ENCODE assay signal across 8 cellular contexts in the genomic region with DNA sequence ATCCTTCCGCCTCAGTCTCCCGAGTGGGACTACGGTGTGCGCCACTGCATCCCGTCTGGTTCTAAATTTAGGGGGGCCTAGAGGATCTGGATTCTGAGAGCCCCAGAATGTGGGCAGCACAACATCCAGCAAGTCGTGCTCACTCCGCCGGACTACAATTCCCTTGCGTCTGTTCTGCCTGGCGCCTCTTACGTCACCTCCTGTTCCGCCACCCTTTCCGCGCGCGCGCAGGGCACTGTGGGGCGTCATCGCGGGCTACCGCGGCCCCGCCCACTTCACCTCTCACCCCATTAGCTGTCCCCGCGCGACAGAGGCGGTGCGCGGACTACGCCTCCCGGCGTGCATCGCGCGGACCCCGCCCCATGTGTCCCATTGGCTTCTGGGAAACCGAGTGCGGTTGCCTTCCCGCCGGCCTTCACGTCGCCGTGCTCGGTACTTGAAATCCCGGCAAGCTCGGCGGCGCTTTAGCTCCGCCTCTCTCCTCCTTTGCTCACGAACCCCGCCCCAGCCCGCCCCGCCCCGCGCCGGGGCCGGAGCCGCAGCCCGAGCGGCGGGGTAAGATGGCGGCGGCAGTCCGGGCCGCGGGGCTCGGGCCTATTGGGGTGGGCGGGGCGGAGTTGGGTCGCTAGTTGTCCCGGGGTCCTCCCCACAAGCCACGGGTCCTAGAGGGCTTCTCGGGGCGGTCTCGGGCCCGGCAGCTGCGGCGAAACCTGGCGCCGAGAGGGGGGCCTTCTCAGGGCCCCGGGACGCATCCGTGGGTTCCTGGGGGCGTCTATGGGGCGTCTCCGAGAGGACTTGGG. TPM values are rescaled to one million over a fixed set of nuclear protein-coding genes. Genes with fewer than 3 reads are reported as not detected.
DNase-seq lines count a peak whose midpoint lies in the region; ATAC-seq and TF ChIP-seq lines count a peak whose summit lies in the region.

A gene with protein sequence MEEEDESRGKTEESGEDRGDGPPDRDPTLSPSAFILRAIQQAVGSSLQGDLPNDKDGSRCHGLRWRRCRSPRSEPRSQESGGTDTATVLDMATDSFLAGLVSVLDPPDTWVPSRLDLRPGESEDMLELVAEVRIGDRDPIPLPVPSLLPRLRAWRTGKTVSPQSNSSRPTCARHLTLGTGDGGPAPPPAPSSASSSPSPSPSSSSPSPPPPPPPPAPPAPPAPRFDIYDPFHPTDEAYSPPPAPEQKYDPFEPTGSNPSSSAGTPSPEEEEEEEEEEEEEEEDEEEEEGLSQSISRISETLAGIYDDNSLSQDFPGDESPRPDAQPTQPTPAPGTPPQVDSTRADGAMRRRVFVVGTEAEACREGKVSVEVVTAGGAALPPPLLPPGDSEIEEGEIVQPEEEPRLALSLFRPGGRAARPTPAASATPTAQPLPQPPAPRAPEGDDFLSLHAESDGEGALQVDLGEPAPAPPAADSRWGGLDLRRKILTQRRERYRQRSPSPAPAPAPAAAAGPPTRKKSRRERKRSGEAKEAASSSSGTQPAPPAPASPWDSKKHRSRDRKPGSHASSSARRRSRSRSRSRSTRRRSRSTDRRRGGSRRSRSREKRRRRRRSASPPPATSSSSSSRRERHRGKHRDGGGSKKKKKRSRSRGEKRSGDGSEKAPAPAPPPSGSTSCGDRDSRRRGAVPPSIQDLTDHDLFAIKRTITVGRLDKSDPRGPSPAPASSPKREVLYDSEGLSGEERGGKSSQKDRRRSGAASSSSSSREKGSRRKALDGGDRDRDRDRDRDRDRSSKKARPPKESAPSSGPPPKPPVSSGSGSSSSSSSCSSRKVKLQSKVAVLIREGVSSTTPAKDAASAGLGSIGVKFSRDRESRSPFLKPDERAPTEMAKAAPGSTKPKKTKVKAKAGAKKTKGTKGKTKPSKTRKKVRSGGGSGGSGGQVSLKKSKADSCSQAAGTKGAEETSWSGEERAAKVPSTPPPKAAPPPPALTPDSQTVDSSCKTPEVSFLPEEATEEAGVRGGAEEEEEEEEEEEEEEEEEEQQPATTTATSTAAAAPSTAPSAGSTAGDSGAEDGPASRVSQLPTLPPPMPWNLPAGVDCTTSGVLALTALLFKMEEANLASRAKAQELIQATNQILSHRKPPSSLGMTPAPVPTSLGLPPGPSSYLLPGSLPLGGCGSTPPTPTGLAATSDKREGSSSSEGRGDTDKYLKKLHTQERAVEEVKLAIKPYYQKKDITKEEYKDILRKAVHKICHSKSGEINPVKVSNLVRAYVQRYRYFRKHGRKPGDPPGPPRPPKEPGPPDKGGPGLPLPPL (plus strand): TSS at position 522 of the 800 bp plus-strand sequence. CDS start 2,818 bp downstream, outside the sequence.

- TF ChIP-seq CTCF in GM10266 (IDR thresholded peaks at IDR 0.05; ENCODE audit: control insufficient read depth, insufficient read depth, low read depth, missing control alignments): no peak
- TF ChIP-seq CTCF in SU-DHL-6 (IDR thresholded peaks at IDR 0.05; ENCODE audit: insufficient read depth, low read length, poor library complexity, severe bottlenecking): no peak
- no peak for TF ChIP-seq CTCF in glutamatergic neuron (IDR thresholded peaks at IDR 0.05; ENCODE audit: partially characterized antibody, unreplicated experiment)
- TF ChIP-seq CTCF in osteoblast (IDR thresholded peaks at IDR 0.05; ENCODE audit: extremely low read depth, low read depth, low read length): no peak
- TF ChIP-seq CTCF in thoracic aorta (IDR thresholded peaks at IDR 0.05): no peak

- no peaks in the 10 kb centered on the region for H3K9me3 ChIP-seq in SU-DHL-6 (ENCODE audit: insufficient read depth, low read length)
- no peaks in the 10 kb centered on the region for H3K9me3 ChIP-seq in osteoblast (ENCODE audit: low read depth, low read length)
- H3K9me3 ChIP-seq in thoracic aorta: no peaks in the 10 kb centered on the region

- H4K20me1 ChIP-seq in SU-DHL-6 (ENCODE audit: low read depth, low read length) (no peaks in the 10 kb centered on the region), osteoblast (ENCODE audit: insufficient read depth, low read length) (peaks cover 31% of the 10 kb centered on the region)

- H3K27ac ChIP-seq in SU-DHL-6 (ENCODE audit: low read depth, low read length): peak within 1 kb of the TSS; percentile 83
- peak within 1 kb of the TSS; percentile 100 for H3K27ac ChIP-seq in osteoblast (ENCODE audit: low read depth, low read length)
- H3K27ac ChIP-seq in thoracic aorta: peak within 1 kb of the TSS; percentile 100

- peaks cover 45% of the 10 kb centered on the region for H3K4me1 Mint-ChIP-seq in activated naive CD8-positive, alpha-beta T cell treated with anti-CD3 and anti-CD28 coated beads, Interleukin-2, amount 10 ng/mL, durations not matched to agents 7 days and 5 days
- H3K4me1 Mint-ChIP-seq in glutamatergic neuron (ENCODE audit: low read depth, unreplicated experiment): peaks cover 38% of the 10 kb centered on the region

- DNase-seq in GM10266 (ENCODE audit: extremely low spot score) (peak; percentile 99), NCI-H128 (lab: John Stamatoyannopoulos, UW; ENCODE audit: unreplicated experiment) (peak; percentile 99), glutamatergic neuron (peak; percentile 99), osteoblast (ENCODE audit: insufficient read length, low spot score, missing footprints) (peak; percentile 100), thoracic aorta (ENCODE audit: low spot score) (peak; percentile 93)
- peak; percentile 100 for DNase-seq in activated naive CD8-positive, alpha-beta T cell treated with anti-CD3 and anti-CD28 coated beads, Interleukin-2, amount 10 ng/mL, durations not matched to agents 7 days and 5 days

- POLR2A ChIA-PET in activated naive CD8-positive, alpha-beta T cell treated with anti-CD3 and anti-CD28 coated beads, Interleukin-2, amount 10 ng/mL, durations not matched to agents 7 days and 5 days (lab: Charles Lee): interaction anchor here (0.5 to 6.5 kb wide), 12 partner anchors 11 to 384 kb away, joined by 3 to 68 read pairs (median 4); a partner anchor contains a TSS

- peaks cover 6% of the 10 kb centered on the region for H3K36me3 Mint-ChIP-seq in activated naive CD8-positive, alpha-beta T cell treated with anti-CD3 and anti-CD28 coated beads, Interleukin-2, amount 10 ng/mL, durations not matched to agents 7 days and 5 days
- H3K36me3 Mint-ChIP-seq in glutamatergic neuron (ENCODE audit: unreplicated experiment): no peaks in the 10 kb centered on the region

- H3K9me3 Mint-ChIP-seq in activated naive CD8-positive, alpha-beta T cell treated with anti-CD3 and anti-CD28 coated beads, Interleukin-2, amount 10 ng/mL, durations not matched to agents 7 days and 5 days: no peaks in the 10 kb centered on the region
- peaks cover 14% of the 10 kb centered on the region for H3K9me3 Mint-ChIP-seq in glutamatergic neuron (ENCODE audit: unreplicated experiment)

- H3K9me2 ChIP-seq in SU-DHL-6 (replicated peaks; ENCODE audit: insufficient read depth, low read length): no peaks in the 10 kb centered on the region

- H3K36me3 ChIP-seq in SU-DHL-6 (ENCODE audit: low read length): no peaks in the 10 kb centered on the region
- peaks cover 23% of the 10 kb centered on the region for H3K36me3 ChIP-seq in osteoblast (ENCODE audit: insufficient read depth, low read length)
- peaks cover 9% of the 10 kb centered on the region for H3K36me3 ChIP-seq in thoracic aorta

- H2AFZ ChIP-seq in SU-DHL-6 (ENCODE audit: low read depth, low read length, severe bottlenecking): no peak within 1 kb of the TSS
- peak within 1 kb of the TSS; percentile 49 for H2AFZ ChIP-seq in osteoblast (ENCODE audit: low read length)

- H3K9ac ChIP-seq in SU-DHL-6 (ENCODE audit: low read length): peak within 1 kb of the TSS; percentile 80

- peak within 1 kb of the TSS; percentile 82 for H3K4me2 ChIP-seq in SU-DHL-6 (ENCODE audit: low read depth, low read length, poor library complexity, severe bottlenecking)
- H3K4me2 ChIP-seq in osteoblast (ENCODE audit: insufficient read depth, low read length): peak within 1 kb of the TSS; percentile 97

- H3K4me3 ChIP-seq in SU-DHL-6 (ENCODE audit: insufficient read depth, low read length, poor library complexity, severe bottlenecking) (peak within 1 kb of the TSS; percentile 67), osteoblast (ENCODE audit: insufficient read depth, low read length) (peak within 1 kb of the TSS; percentile 91), thoracic aorta (peak within 1 kb of the TSS; percentile 96)

- H3F3A ChIP-seq in SU-DHL-6 (ENCODE audit: insufficient read depth): 0 out of 2 replicates have a peak, but pooled peaks cover 12% of the 10 kb centered on the region

- peaks cover 16% of the 10 kb centered on the region for H3K27me3 Mint-ChIP-seq in activated naive CD8-positive, alpha-beta T cell treated with anti-CD3 and anti-CD28 coated beads, Interleukin-2, amount 10 ng/mL, durations not matched to agents 7 days and 5 days
- peaks cover 11% of the 10 kb centered on the region for H3K27me3 Mint-ChIP-seq in glutamatergic neuron (ENCODE audit: unreplicated experiment)

- H3K4me1 ChIP-seq in osteoblast (ENCODE audit: insufficient read depth, low read length): peaks cover 40% of the 10 kb centered on the region
- H3K4me1 ChIP-seq in thoracic aorta (ENCODE audit: control insufficient read depth in 1 of 2, low read depth in 2 of 2): peaks cover 11 to 44% of the 10 kb centered on the region in 2 donors

- H3K79me2 ChIP-seq in SU-DHL-6 (ENCODE audit: insufficient read depth, low read length) (peaks cover 28% of the 10 kb centered on the region), osteoblast (ENCODE audit: insufficient read depth, low read length) (peaks cover 62% of the 10 kb centered on the region)

- H3K27me3 ChIP-seq in SU-DHL-6 (ENCODE audit: low read length) (no peaks in the 10 kb centered on the region), osteoblast (ENCODE audit: insufficient read depth, low read length) (no peaks in the 10 kb centered on the region), thoracic aorta (replicated peaks; ENCODE audit: insufficient read depth) (no peaks in the 10 kb centered on the region)

- peak within 1 kb of the TSS; percentile 94 for H3K4me3 Mint-ChIP-seq in activated naive CD8-positive, alpha-beta T cell treated with anti-CD3 and anti-CD28 coated beads, Interleukin-2, amount 10 ng/mL, durations not matched to agents 7 days and 5 days
- peak within 1 kb of the TSS; percentile 100 for H3K4me3 Mint-ChIP-seq in glutamatergic neuron (ENCODE audit: unreplicated experiment)

- peak within 1 kb of the TSS; percentile 98 for H3K27ac Mint-ChIP-seq in activated naive CD8-positive, alpha-beta T cell treated with anti-CD3 and anti-CD28 coated beads, Interleukin-2, amount 10 ng/mL, durations not matched to agents 7 days and 5 days
- peak within 1 kb of the TSS; percentile 97 for H3K27ac Mint-ChIP-seq in glutamatergic neuron (ENCODE audit: unreplicated experiment)

- ATAC-seq in HG02642 (IDR thresholded peaks at IDR 0.05; ENCODE audit: poor library complexity, unreplicated experiment) (peak; percentile 63), thoracic aorta (ENCODE audit: insufficient number of reproducible peaks, low FRiP score, low read depth) (peak; percentile 58)
- peak; percentile 52 for ATAC-seq in activated naive CD8-positive, alpha-beta T cell treated with anti-CD3 and anti-CD28 coated beads, Interleukin-2, amount 10 ng/mL, durations not matched to agents 7 days and 5 days (ENCODE audit: low read depth)

RNA-seq across cellular contexts. Expression of the gene that starts here (rescaled TPM):
- total RNA-seq in activated naive CD8-positive, alpha-beta T cell treated with anti-CD3 and anti-CD28 coated beads, Interleukin-2, amount 10 ng/mL, durations not matched to agents 7 days and 5 days: 10 to 100 TPM; 64.7 to 66.9 TPM
- 84.4 TPM for total RNA-seq in glutamatergic neuron (ENCODE audit: unreplicated experiment)
- 12.1 and 14.8 TPM in 2 replicates for total RNA-seq in osteoblast
- 10 to 100 TPM; 27.3 to 30.6 TPM for total RNA-seq in thoracic aorta

Comparison
In these comparisons a context has a peak if more than half of its experiments do, and no peak if none do; other contexts are left out.
1. Peak in every context shown above with its lines: DNase-seq, ATAC-seq, H3K4me3 ChIP-seq and H3K27ac ChIP-seq.